8 cellular contexts compared by ENCODE assay signal in the genomic region with DNA sequence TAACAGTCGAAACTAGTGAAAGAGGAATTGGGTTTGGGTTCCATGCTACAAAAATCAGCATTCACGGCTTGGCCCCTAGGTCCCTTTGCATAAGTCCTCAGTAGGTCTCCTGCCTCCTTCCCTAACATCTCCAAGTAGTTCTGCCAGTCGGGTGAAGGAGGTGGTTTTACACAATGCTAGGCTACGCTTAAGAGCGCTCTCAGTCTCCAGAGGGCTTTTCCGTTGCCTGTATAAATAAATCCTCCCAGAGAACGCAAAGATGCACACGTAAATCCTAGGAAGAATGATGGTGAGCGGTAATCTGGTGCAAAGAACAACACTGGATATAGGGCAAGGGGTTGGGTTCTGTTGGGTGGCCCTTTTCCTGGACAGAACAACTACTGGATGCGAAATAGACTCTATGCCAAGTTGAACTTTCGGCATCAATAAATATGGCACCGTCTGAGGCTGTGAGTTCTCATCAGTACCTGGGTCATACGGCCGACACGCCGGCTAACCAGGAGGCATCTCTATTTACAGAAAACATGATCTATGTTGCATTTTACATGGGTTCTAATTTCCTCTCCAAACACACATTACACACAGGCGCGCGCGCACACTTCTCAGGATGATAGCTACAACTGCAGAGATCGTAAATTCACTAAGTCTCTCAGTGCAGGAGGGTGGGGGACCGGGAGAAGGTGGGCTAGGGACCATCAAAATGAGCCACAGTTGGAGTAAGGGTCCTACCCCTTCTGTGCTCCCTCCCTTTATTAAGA. TPM values are rescaled to one million over a fixed set of nuclear protein-coding genes. Genes with fewer than 3 reads are reported as not detected.
DNase-seq lines count a peak whose midpoint lies in the region; ATAC-seq and TF ChIP-seq lines count a peak whose summit lies in the region.

No MANE protein-coding gene starts in this region.

- H3K4me2 ChIP-seq in GM23338: peak overlapping the region; percentile 94

- TF ChIP-seq CTCF in GM23338 (conservative IDR thresholded peaks at IDR 0.05; ENCODE audit: low read depth in 2 of 2) (no peak), RWPE1 (conservative IDR thresholded peaks at IDR 0.05; ENCODE audit: low read depth) (no peak), prostate gland (IDR thresholded peaks at IDR 0.05) (no peak)

- H3K27me3 Mint-ChIP-seq in GM23338 (ENCODE audit: insufficient read depth, low read depth, poor library complexity): peaks cover 13% of the 10 kb centered on the region

- POLR2A ChIA-PET in RWPE1 (lab: Yijun Ruan, JAX; ENCODE audit: low non-redundant PET): no interaction called here

- H3K27me3 ChIP-seq in ACC112 (ENCODE audit: insufficient read depth, low read length) (no peaks in the 10 kb centered on the region), GM23338 (ENCODE audit: insufficient read depth) (peaks cover 28% of the 10 kb centered on the region), prostate gland (replicated peaks; ENCODE audit: insufficient read depth) (no peaks in the 10 kb centered on the region)

- H3K4me1 ChIP-seq in ACC112 (ENCODE audit: control insufficient read depth, insufficient read depth, low read length, unreplicated experiment): peaks cover 29% of the 10 kb centered on the region
- peaks cover 49% of the 10 kb centered on the region for H3K4me1 ChIP-seq in GM23338 (ENCODE audit: insufficient read depth)
- no peaks in the 10 kb centered on the region for H3K4me1 ChIP-seq in prostate gland (replicated peaks)

- CTCF ChIA-PET in RWPE1 (lab: Yijun Ruan, JAX): interaction anchor here (0.6 to 1.0 kb wide), 2 partner anchors 314 to 624 kb away, joined by 3 to 4 read pairs; no protein-coding TSS in a partner anchor

- H3K36me3 Mint-ChIP-seq in GM23338 (ENCODE audit: low read depth): no peaks in the 10 kb centered on the region

- H3K79me2 ChIP-seq in ACC112 (ENCODE audit: control insufficient read depth, insufficient read depth, low read length, unreplicated experiment) (peaks cover 56% of the 10 kb centered on the region), GM23338 (replicated peaks; ENCODE audit: insufficient read depth) (no peaks in the 10 kb centered on the region; the same call in 1 of the 2 replicates)

- intact Hi-C loops in prostate gland (cut with DNase I): loop anchor here (2.0 to 5.0 kb wide), 5 partner anchors 68 to 468 kb away; no protein-coding TSS in a partner anchor

- H3K4me3 ChIP-seq in ACC112 (ENCODE audit: low read depth, low read length) (peak overlapping the region; percentile 84), GM23338 (peak overlapping the region; percentile 81), prostate gland (peak overlapping the region; percentile 65 to 70)

- H3K27ac ChIP-seq in ACC112 (ENCODE audit: low read depth, low read length): peak overlapping the region; percentile 93
- no peak overlapping the region for H3K27ac ChIP-seq in GM23338 (ENCODE audit: low read depth)
- H3K27ac ChIP-seq in RWPE1: peak overlapping the region; percentile 100
- H3K27ac ChIP-seq in prostate gland: peak overlapping the region; percentile 96 to 99

- H3F3A ChIP-seq in GM23338 (replicated peaks; ENCODE audit: low read depth): no peaks in the 10 kb centered on the region

- no peaks in the 10 kb centered on the region for H3K9me2 ChIP-seq in GM23338 (ENCODE audit: insufficient read depth)

- H3K36me3 ChIP-seq in ACC112 (ENCODE audit: insufficient read depth, low read length): peaks cover 4% of the 10 kb centered on the region; the same call in 1 of the 2 replicates
- H3K36me3 ChIP-seq in GM23338 (ENCODE audit: insufficient read depth): no peaks in the 10 kb centered on the region
- no peaks in the 10 kb centered on the region for H3K36me3 ChIP-seq in prostate gland

- peak; percentile 38 for DNase-seq in GM23338 (ENCODE audit: low spot score)
- DNase-seq in RWPE1 (ENCODE audit: low spot score): peak; percentile 19
- peak; percentile 52 for DNase-seq in amniotic stem cell (lab: John Stamatoyannopoulos, UW)
- peak; percentile 13 for DNase-seq in hepatic stellate cell (ENCODE audit: low spot score)
- peak; percentile 19 for DNase-seq in prostate gland (ENCODE audit: low spot score)

- H2AFZ ChIP-seq in ACC112 (ENCODE audit: low read length, unreplicated experiment): peak overlapping the region; percentile 47
- H2AFZ ChIP-seq in GM23338: peak overlapping the region; percentile 60

- no peak overlapping the region for H3K27ac Mint-ChIP-seq in GM23338

- H4K20me1 ChIP-seq in GM23338 (replicated peaks; ENCODE audit: insufficient read depth): no peaks in the 10 kb centered on the region

- H3K9me3 ChIP-seq in prostate gland: no peaks in the 10 kb centered on the region

- H3K4me1 Mint-ChIP-seq in GM23338: peaks cover 37% of the 10 kb centered on the region

- peak overlapping the region; percentile 82 for H3K4me3 Mint-ChIP-seq in GM23338

- ATAC-seq in GM23338: peak; percentile 28
- no peak for ATAC-seq in GM18909 (IDR thresholded peaks at IDR 0.05; ENCODE audit: poor library complexity, unreplicated experiment)
- no peak for ATAC-seq in GM18511 (IDR thresholded peaks at IDR 0.05; ENCODE audit: unreplicated experiment)

- H3K9me3 Mint-ChIP-seq in GM23338: no peaks in the 10 kb centered on the region

- no peak for TF ChIP-seq POLR2A in prostate gland (IDR thresholded peaks at IDR 0.05)

- WGBS in prostate gland: under 1% methylated on average over 22 of the region's 22 CpGs

TF ChIP-seq in GM23338, 12 proteins besides CTCF, POLR2A, EP300 and RAD21 (continues in another document):
- TF ChIP-seq NANOG (IDR thresholded peaks at IDR 0.05; ENCODE audit: borderline replicate concordance): no peak
- no peak for TF ChIP-seq JUNB (IDR thresholded peaks at IDR 0.05; ENCODE audit: unreplicated experiment)
- no peak for TF ChIP-seq ZNF114 (CRISPR knock-in tag; IDR thresholded peaks at IDR 0.05)
- TF ChIP-seq EZH2 (IDR thresholded peaks at IDR 0.05; ENCODE audit: low read depth, unreplicated experiment): no peak
- TF ChIP-seq, protein P1, sequence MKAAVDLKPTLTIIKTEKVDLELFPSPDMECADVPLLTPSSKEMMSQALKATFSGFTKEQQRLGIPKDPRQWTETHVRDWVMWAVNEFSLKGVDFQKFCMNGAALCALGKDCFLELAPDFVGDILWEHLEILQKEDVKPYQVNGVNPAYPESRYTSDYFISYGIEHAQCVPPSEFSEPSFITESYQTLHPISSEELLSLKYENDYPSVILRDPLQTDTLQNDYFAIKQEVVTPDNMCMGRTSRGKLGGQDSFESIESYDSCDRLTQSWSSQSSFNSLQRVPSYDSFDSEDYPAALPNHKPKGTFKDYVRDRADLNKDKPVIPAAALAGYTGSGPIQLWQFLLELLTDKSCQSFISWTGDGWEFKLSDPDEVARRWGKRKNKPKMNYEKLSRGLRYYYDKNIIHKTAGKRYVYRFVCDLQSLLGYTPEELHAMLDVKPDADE (IDR thresholded peaks at IDR 0.05): no peak
- 0 out of 2 replicates have a peak, but pooled peaks have one; percentile 24 for TF ChIP-seq POLR2AphosphoS5 (IDR thresholded peaks at IDR 0.05; ENCODE audit: low read depth)
- TF ChIP-seq EZH2phosphoT487 (IDR thresholded peaks at IDR 0.05; ENCODE audit: unreplicated experiment): no peak

RNA-seq across cellular contexts. Expression of a gene that starts 1.3 kb away (rescaled TPM):
- 10.8 and 14.6 TPM in 2 replicates for total RNA-seq in GM23338 (2014; rRNA removed; shearing (Covaris generic))
- polyA plus RNA-seq in GM23338 (2016; fragmentation: Nextera tagmentation; extraction: Ambion mirVana): 4.9 and 5.1 TPM in 2 replicates
- 10 to 100 TPM; 48.7 to 88.8 TPM for total RNA-seq in prostate gland
